9 cellular contexts compared by ENCODE assay signal in genomic region chr20:406200-407096, GRCh38. TPM values are rescaled to one million over a fixed set of nuclear protein-coding genes. Genes with fewer than 3 reads are reported as not detected.
DNase-seq lines count a peak whose midpoint lies in the region; ATAC-seq and TF ChIP-seq lines count a peak whose summit lies in the region.
"Had no signal": no experiment of that assay in that cellular context is flagged by ENCODE, and none has a peak within 500 bp of the region (broad histone marks: within the 10 kb centered on the region; RNA-seq: fewer than 3 reads in every experiment).

No MANE protein-coding gene starts in this region.

- peaks cover 28% of the 10 kb centered on the region for H3K36me3 Mint-ChIP-seq in activated T-helper 1 cell treated with anti-CD3 and anti-CD28 coated beads, Interleukin-12 subunit alpha, Interleukin-12 subunit beta, Interleukin-2, Interleukin-4 antibody, amounts not matched to agents 30 ng/mL and 10 ng/mL and 1 ng/mL, durations not matched to agents 14 hours and 24 hours and 36 hours (ENCODE audit: low read depth)
- H3K36me3 Mint-ChIP-seq in immature natural killer cell: peaks cover 0 to 3% (median under 1%) of the 10 kb centered on the region in 3 donors

- peak overlapping the region; percentile 95 for H3K27ac Mint-ChIP-seq in activated T-helper 1 cell treated with anti-CD3 and anti-CD28 coated beads, Interleukin-12 subunit alpha, Interleukin-12 subunit beta, Interleukin-2, Interleukin-4 antibody, amounts not matched to agents 30 ng/mL and 10 ng/mL and 1 ng/mL, durations not matched to agents 14 hours and 24 hours and 36 hours
- peak overlapping the region; percentile 86 to 97 (median 93) for H3K27ac Mint-ChIP-seq in immature natural killer cell

- H3K27me3 Mint-ChIP-seq in activated T-helper 1 cell treated with anti-CD3 and anti-CD28 coated beads, Interleukin-12 subunit alpha, Interleukin-12 subunit beta, Interleukin-2, Interleukin-4 antibody, amounts not matched to agents 30 ng/mL and 10 ng/mL and 1 ng/mL, durations not matched to agents 14 hours and 24 hours and 36 hours (ENCODE audit: insufficient read depth): no peaks in the 10 kb centered on the region
- peaks cover 7 to 18% (median 14%) of the 10 kb centered on the region in 3 donors for H3K27me3 Mint-ChIP-seq in immature natural killer cell (ENCODE audit: low read depth in 3 of 3)

- in situ Hi-C loops in brain microvascular endothelial cell (cut with HindIII; ENCODE audit: low pct_ligation_motif_present, low sequenced_read_pairs): no loop called here

- no peaks in the 10 kb centered on the region for H3K27me3 ChIP-seq in tibial artery
- H3K27me3 ChIP-seq in brain microvascular endothelial cell (replicated peaks): no peaks in the 10 kb centered on the region

- peaks cover 0 to 26% (median 16%) of the 10 kb centered on the region in 4 donors for H3K4me1 ChIP-seq in tibial artery

- H3K9me3 ChIP-seq in tibial artery: no peaks in the 10 kb centered on the region

- peak; percentile 53 for DNase-seq in activated effector memory CD4-positive, alpha-beta T cell treated with anti-CD3 and anti-CD28 coated beads, Interleukin-2, amount 50 U/mL, for 16 hours
- DNase-seq in activated effector memory CD4-positive, alpha-beta T cell treated with Interleukin-2 at 50 U/mL for 16 hours: no peak
- no peak for DNase-seq in activated T-helper 1 cell treated with anti-CD3 and anti-CD28 coated beads, Interleukin-12 subunit alpha, Interleukin-12 subunit beta, Interleukin-2, Interleukin-4 antibody, amounts not matched to agents 30 ng/mL and 10 ng/mL and 1 ng/mL, durations not matched to agents 14 hours and 24 hours and 36 hours (ENCODE audit: low spot score)
- DNase-seq in immature natural killer cell (no peak), tibial artery (peak in 1 of 2 donors; percentile 33), brain microvascular endothelial cell (no peak), AG08396 (ENCODE audit: low spot score) (no peak)
- DNase-seq: C1 segment of cervical spinal cord had no signal

- peak overlapping the region in 1 of 2 donors; percentile 100 for H3K4me3 ChIP-seq in tibial artery
- no peak overlapping the region for H3K4me3 ChIP-seq in brain microvascular endothelial cell (ENCODE audit: low read depth, low read length)

- peaks cover 2 to 14% (median 2%) of the 10 kb centered on the region in 3 donors for H3K36me3 ChIP-seq in tibial artery
- H3K36me3 ChIP-seq in brain microvascular endothelial cell (replicated peaks): peaks cover 11% of the 10 kb centered on the region

- peaks cover 6% of the 10 kb centered on the region for H3K9me3 Mint-ChIP-seq in activated T-helper 1 cell treated with anti-CD3 and anti-CD28 coated beads, Interleukin-12 subunit alpha, Interleukin-12 subunit beta, Interleukin-2, Interleukin-4 antibody, amounts not matched to agents 30 ng/mL and 10 ng/mL and 1 ng/mL, durations not matched to agents 14 hours and 24 hours and 36 hours
- H3K9me3 Mint-ChIP-seq in immature natural killer cell: no peaks in the 10 kb centered on the region

- no peak for TF ChIP-seq CTCF in tibial artery (IDR thresholded peaks at IDR 0.05)
- no peak for TF ChIP-seq CTCF in brain microvascular endothelial cell (IDR thresholded peaks at IDR 0.05; ENCODE audit: low read depth, low read length, missing control alignments)

- ATAC-seq in HG02970 (IDR thresholded peaks at IDR 0.05; ENCODE audit: low FRiP score, unreplicated experiment): no peak

- H3K4me1 Mint-ChIP-seq in activated T-helper 1 cell treated with anti-CD3 and anti-CD28 coated beads, Interleukin-12 subunit alpha, Interleukin-12 subunit beta, Interleukin-2, Interleukin-4 antibody, amounts not matched to agents 30 ng/mL and 10 ng/mL and 1 ng/mL, durations not matched to agents 14 hours and 24 hours and 36 hours (ENCODE audit: low read depth): peaks cover 49% of the 10 kb centered on the region
- H3K4me1 Mint-ChIP-seq in immature natural killer cell: peaks cover 37 to 44% of the 10 kb centered on the region in 2 donors

- intact Hi-C loops in activated T-helper 1 cell treated with anti-CD3 and anti-CD28 coated beads, Interleukin-12 subunit alpha, Interleukin-12 subunit beta, Interleukin-2, Interleukin-4 antibody, amounts not matched to agents 30 ng/mL and 10 ng/mL and 1 ng/mL, durations not matched to agents 14 hours and 24 hours and 36 hours (cut with micrococcal nuclease): loop anchor here (1.0 kb wide), 5 partner anchors 27 to 137 kb away; partner anchors contain the start of genes CSNK2A1 and TBC1D20
- intact Hi-C loops in tibial artery (cut with DNase I; ENCODE audit: low total_unique reads): loop anchor here (5.0 kb wide), 3 partner anchors 54 to 136 kb away; partner anchors contain the start of genes CSNK2A1 and TBC1D20

- H3K27ac ChIP-seq in tibial artery: peak overlapping the region; percentile 90 to 94
- H3K27ac ChIP-seq in brain microvascular endothelial cell: no peak overlapping the region

- H3K4me3 Mint-ChIP-seq in activated T-helper 1 cell treated with anti-CD3 and anti-CD28 coated beads, Interleukin-12 subunit alpha, Interleukin-12 subunit beta, Interleukin-2, Interleukin-4 antibody, amounts not matched to agents 30 ng/mL and 10 ng/mL and 1 ng/mL, durations not matched to agents 14 hours and 24 hours and 36 hours: peak overlapping the region; percentile 86
- H3K4me3 Mint-ChIP-seq in immature natural killer cell: peak overlapping the region; percentile 90 to 95 (median 91)

RNA-seq across cellular contexts. Expression of gene RBCK1, which starts 1.7 kb away (rescaled TPM):
- 130 and 132 TPM in 2 replicates for total RNA-seq in activated T-helper 1 cell treated with anti-CD3 and anti-CD28 coated beads, Interleukin-12 subunit alpha, Interleukin-12 subunit beta, Interleukin-2, Interleukin-4 antibody, amounts not matched to agents 30 ng/mL and 10 ng/mL and 1 ng/mL, durations not matched to agents 14 hours and 24 hours and 36 hours
- polyA plus RNA-seq in immature natural killer cell: 100 to 1,000 TPM; 110 to 131 (median 126) TPM

RNA-seq across cellular contexts. Expression of gene TRIB3, which starts 25.9 kb away (rescaled TPM):
- total RNA-seq in activated T-helper 1 cell treated with anti-CD3 and anti-CD28 coated beads, Interleukin-12 subunit alpha, Interleukin-12 subunit beta, Interleukin-2, Interleukin-4 antibody, amounts not matched to agents 30 ng/mL and 10 ng/mL and 1 ng/mL, durations not matched to agents 14 hours and 24 hours and 36 hours: 37.1 and 39.5 TPM in 2 replicates
- 10 to 100 TPM; 17.0 to 27.6 (median 25.0) TPM for polyA plus RNA-seq in immature natural killer cell

RNA-seq across cellular contexts. Expression of gene TBC1D20, which starts 55.9 kb away (rescaled TPM):
- 37.5 and 41.4 TPM in 2 replicates for total RNA-seq in activated T-helper 1 cell treated with anti-CD3 and anti-CD28 coated beads, Interleukin-12 subunit alpha, Interleukin-12 subunit beta, Interleukin-2, Interleukin-4 antibody, amounts not matched to agents 30 ng/mL and 10 ng/mL and 1 ng/mL, durations not matched to agents 14 hours and 24 hours and 36 hours
- 10 to 100 TPM; 19.4 to 38.3 (median 33.2) TPM for polyA plus RNA-seq in immature natural killer cell

RNA-seq across cellular contexts. Expression of gene NRSN2, which starts 59.5 kb away (rescaled TPM):
- 5.1 and 6.5 TPM in 2 replicates for total RNA-seq in activated T-helper 1 cell treated with anti-CD3 and anti-CD28 coated beads, Interleukin-12 subunit alpha, Interleukin-12 subunit beta, Interleukin-2, Interleukin-4 antibody, amounts not matched to agents 30 ng/mL and 10 ng/mL and 1 ng/mL, durations not matched to agents 14 hours and 24 hours and 36 hours
- polyA plus RNA-seq in immature natural killer cell: 1 to 10 TPM; 6.7 to 8.9 (median 7.1) TPM
